In genomic region chr1:211260161-211261107, GRCh38 we compare ENCODE assay signal across 8 cellular contexts. TPM values are rescaled to one million over a fixed set of nuclear protein-coding genes. Genes with fewer than 3 reads are reported as not detected.
DNase-seq lines count a peak whose midpoint lies in the region; ATAC-seq and TF ChIP-seq lines count a peak whose summit lies in the region.

No MANE protein-coding gene starts in this region.

- peaks cover 18% of the 10 kb centered on the region for H3K4me1 Mint-ChIP-seq in Calu3 (ENCODE audit: low read depth, unreplicated experiment)
- peaks cover 29% of the 10 kb centered on the region for H3K4me1 Mint-ChIP-seq in activated T-cell treated with anti-CD3 and anti-CD28 coated beads, Interleukin-2, amount 50 U/mL, for 24 hours (ENCODE audit: low read depth)

- peaks cover 25% of the 10 kb centered on the region for H3F3A ChIP-seq in PC-9 (ENCODE audit: insufficient read depth, low read depth)

- H3K9me3 ChIP-seq in HUES48 (ENCODE audit: control insufficient read depth, insufficient read depth, low read length), result no peaks in the 10 kb centered on the region
- no peaks in the 10 kb centered on the region for H3K9me3 ChIP-seq in PC-9 (ENCODE audit: insufficient read depth, low read depth)
- H3K9me3 ChIP-seq in esophagus (ENCODE audit: control insufficient read depth in 2 of 2, insufficient read depth in 1 of 2, low read depth in 1 of 2, low read length in 1 of 2), result no peaks in the 10 kb centered on the region
- H3K9me3 ChIP-seq in muscle layer of colon (ENCODE audit: low read length), result no peaks in the 10 kb centered on the region

- peaks cover 17% of the 10 kb centered on the region for H3K79me2 ChIP-seq in PC-9 (ENCODE audit: low read depth)

- POLR2A ChIA-PET in PC-9 (lab: Charles Lee; ENCODE audit: unreplicated experiment), result interaction anchor here (0.6 to 0.7 kb wide), 3 partner anchors 12 to 932 kb away, joined by 3 to 21 read pairs (median 9); partner anchors contain the start of gene HHAT

- TF ChIP-seq CTCF in Calu3 (IDR thresholded peaks at IDR 0.05; ENCODE audit: unreplicated experiment), result no peak
- no peak for TF ChIP-seq CTCF in PC-9 (conservative IDR thresholded peaks at IDR 0.05)

- H4K20me1 ChIP-seq in PC-9 (ENCODE audit: insufficient read depth), result no peaks in the 10 kb centered on the region; the same call in 1 of the 2 replicates

- no peaks in the 10 kb centered on the region for H3K27me3 ChIP-seq in HUES48 (ENCODE audit: control insufficient read depth, insufficient read depth, low read length)
- H3K27me3 ChIP-seq in PC-9 (ENCODE audit: insufficient read depth, low read depth), result no peaks in the 10 kb centered on the region
- no peaks in the 10 kb centered on the region for H3K27me3 ChIP-seq in esophagus (ENCODE audit: control insufficient read depth in 1 of 2, insufficient read depth in 2 of 2, low read length in 2 of 2)
- H3K27me3 ChIP-seq in muscle layer of colon (ENCODE audit: control insufficient read depth in 1 of 2, insufficient read depth in 2 of 2, low read length in 2 of 2), result no peaks in the 10 kb centered on the region

- no peak overlapping the region for H3K9ac ChIP-seq in HUES48 (ENCODE audit: low read depth, low read length)
- peak overlapping the region; percentile 86 for H3K9ac ChIP-seq in muscle layer of colon (ENCODE audit: low read length)

- intact Hi-C loops in Calu3 (cut with micrococcal nuclease; ENCODE audit: unreplicated experiment) (loop anchor here (5.0 kb wide), 2 partner anchors 37 to 123 kb away; no protein-coding TSS in a partner anchor), PC-9 (cut with micrococcal nuclease; ENCODE audit: unreplicated experiment) (loop anchor here (1.0 kb wide), 1 partner anchor 255 kb away; no protein-coding TSS in a partner anchor)

- peak overlapping the region; percentile 80 for H3K27ac Mint-ChIP-seq in Calu3 (ENCODE audit: unreplicated experiment)
- H3K27ac Mint-ChIP-seq in activated T-cell treated with anti-CD3 and anti-CD28 coated beads, Interleukin-2, amount 50 U/mL, for 24 hours, result peak overlapping the region; percentile 91

- no peaks in the 10 kb centered on the region for H3K27me3 Mint-ChIP-seq in Calu3 (ENCODE audit: unreplicated experiment)
- H3K27me3 Mint-ChIP-seq in activated T-cell treated with anti-CD3 and anti-CD28 coated beads, Interleukin-2, amount 50 U/mL, for 24 hours, result no peaks in the 10 kb centered on the region

- ATAC-seq in GM21367 (IDR thresholded peaks at IDR 0.05; ENCODE audit: unreplicated experiment), result peak; percentile 36

- peaks cover 51% of the 10 kb centered on the region for H3K36me3 Mint-ChIP-seq in Calu3 (ENCODE audit: insufficient read depth, unreplicated experiment)
- H3K36me3 Mint-ChIP-seq in activated T-cell treated with anti-CD3 and anti-CD28 coated beads, Interleukin-2, amount 50 U/mL, for 24 hours (ENCODE audit: low read depth), result peaks cover 43% of the 10 kb centered on the region

- H3K4me1 ChIP-seq in HUES48 (ENCODE audit: control insufficient read depth, insufficient read depth, low read length) (peaks cover 23% of the 10 kb centered on the region), PC-9 (replicated peaks; ENCODE audit: insufficient read depth) (peaks cover 20% of the 10 kb centered on the region), esophagus (ENCODE audit: control insufficient read depth in 2 of 2, insufficient read depth in 2 of 2, low read length in 1 of 2) (no peaks in the 10 kb centered on the region), muscle layer of colon (ENCODE audit: insufficient read depth, low read length) (peaks cover 17% of the 10 kb centered on the region)

- no peaks in the 10 kb centered on the region for H3K9me2 ChIP-seq in PC-9 (ENCODE audit: insufficient read depth)

- peaks cover 14% of the 10 kb centered on the region for H3K36me3 ChIP-seq in HUES48 (ENCODE audit: control insufficient read depth, insufficient read depth, low read length)
- peaks cover 11% of the 10 kb centered on the region; the same call in 1 of the 2 replicates for H3K36me3 ChIP-seq in PC-9 (ENCODE audit: low read depth)
- H3K36me3 ChIP-seq in esophagus (ENCODE audit: control insufficient read depth in 2 of 2, insufficient read depth in 2 of 2, low read length in 1 of 2), result no peaks in the 10 kb centered on the region
- no peaks in the 10 kb centered on the region for H3K36me3 ChIP-seq in muscle layer of colon (ENCODE audit: insufficient read depth, low read length)

- DNase-seq in Calu3 (peak; percentile 81), PC-9 (peak; percentile 57 to 70)
- peak; percentile 79 for DNase-seq in activated T-cell treated with anti-CD3 and anti-CD28 coated beads, Interleukin-2, amount 50 U/mL, for 24 hours
- peak; percentile 17 to 27 for DNase-seq in stimulated activated CD8-positive, alpha-beta memory T cell treated with anti-CD3 and anti-CD28 coated beads, Interleukin-7, amount 100 ng/mL, for 1 hour (ENCODE audit: low read depth in 2 of 2)

- BruUV-seq in Calu3 (replicated peaks; lab: Mats Ljungman, UMichigan) (no TSS peak), PC-9 (replicated peaks; lab: Mats Ljungman, UMichigan) (TSS peak; percentile 31)

- CTCF ChIA-PET in Calu3 (lab: Charles Lee) (interaction anchor here (0.6 to 1.2 kb wide), 8 partner anchors 21 to 1400 kb away, joined by 3 to 5 read pairs (median 4); no protein-coding TSS in a partner anchor), PC-9 (lab: Charles Lee) (interaction anchor here (0.7 kb wide), 1 partner anchor 23 kb away, joined by 3 read pairs; no protein-coding TSS in a partner anchor)

- H3K4me3 ChIP-seq in HUES48 (ENCODE audit: low read depth, low read length), result peak overlapping the region; percentile 90
- peak overlapping the region; percentile 98 for H3K4me3 ChIP-seq in PC-9
- peak overlapping the region; percentile 79 to 98 for H3K4me3 ChIP-seq in esophagus (ENCODE audit: low read depth in 1 of 2, low read length in 2 of 2)
- H3K4me3 ChIP-seq in muscle layer of colon (ENCODE audit: low read depth in 1 of 2, low read length in 2 of 2), result peak overlapping the region; percentile 80 to 85

- H3K4me3 Mint-ChIP-seq in Calu3 (ENCODE audit: low read depth, unreplicated experiment), result peak overlapping the region; percentile 70
- peak overlapping the region; percentile 92 for H3K4me3 Mint-ChIP-seq in activated T-cell treated with anti-CD3 and anti-CD28 coated beads, Interleukin-2, amount 50 U/mL, for 24 hours

- peak overlapping the region; percentile 79 for H3K4me2 ChIP-seq in PC-9

- H3K27ac ChIP-seq in HUES48 (ENCODE audit: low read depth, low read length), result peak overlapping the region; percentile 69
- H3K27ac ChIP-seq in PC-9, result peak overlapping the region; percentile 9; the same call in 1 of the 2 replicates
- peak overlapping the region; percentile 90 to 98 for H3K27ac ChIP-seq in esophagus (ENCODE audit: low read depth in 2 of 2, low read length in 1 of 2)
- H3K27ac ChIP-seq in muscle layer of colon (ENCODE audit: low read depth, low read length), result peak overlapping the region; percentile 98

- peak overlapping the region; percentile 80 for H2AFZ ChIP-seq in PC-9

- H3K9me3 Mint-ChIP-seq in Calu3 (ENCODE audit: low read depth, unreplicated experiment), result no peaks in the 10 kb centered on the region
- no peaks in the 10 kb centered on the region for H3K9me3 Mint-ChIP-seq in activated T-cell treated with anti-CD3 and anti-CD28 coated beads, Interleukin-2, amount 50 U/mL, for 24 hours

- WGBS in esophagus, 2 donors, result 0 to 1% methylated on average over 43 to 58 of the region's 58 CpGs

RNA-seq across cellular contexts. Expression of gene RCOR3, which starts 1.3 kb away (rescaled TPM):
- 48.0 and 54.1 TPM in 2 replicates for total RNA-seq in Calu3 (2022)
- total RNA-seq in PC-9 (2021), result 42.1 and 48.7 TPM in 2 replicates
- polyA plus RNA-seq in esophagus, result 10 to 100 TPM; 12.4 to 20.6 TPM

Comparison
In these comparisons a context has a peak if more than half of its experiments do, and no peak if none do; other contexts are left out.
1. Peak in every context shown above with its lines: DNase-seq, ATAC-seq, H3K4me3 ChIP-seq and H3K27ac ChIP-seq.
2. DNase-seq: peak in every context shown above with its lines; median percentile 81 in Calu3; 79 in activated T-cell treated with anti-CD3 and anti-CD28 coated beads, Interleukin-2, amount 50 U/mL, for 24 hours; 64 in PC-9; 22 in stimulated activated CD8-positive, alpha-beta memory T cell treated with anti-CD3 and anti-CD28 coated beads, Interleukin-7, amount 100 ng/mL, for 1 hour.
3. H3K27ac ChIP-seq: peak in every context shown above with its lines; median percentile 98 in muscle layer of colon; 94 in esophagus; 69 in HUES48; 9 in PC-9.